In genomic region chr11:84295815-84296214, GRCh38 we compare ENCODE assay signal across 24 cellular contexts.
"Had no signal": no experiment of that assay in that cellular context is flagged by ENCODE, and none has a peak within 500 bp of the region (broad histone marks: within the 10 kb centered on the region; RNA-seq: fewer than 3 reads in every experiment).

No MANE protein-coding gene starts in this region.

- H3K4me3 ChIP-seq: colonic mucosa, coronary artery, dorsolateral prefrontal cortex, esophagus muscularis mucosa, esophagus squamous epithelium, gastrocnemius medialis, gastroesophageal sphincter, heart left ventricle, heart right ventricle had no signal

- H3K9me3 ChIP-seq: colonic mucosa, esophagus muscularis mucosa, esophagus squamous epithelium, gastrocnemius medialis, gastroesophageal sphincter, heart left ventricle, heart right ventricle had no signal

- DNase-seq: colonic mucosa; cortex of kidney; dermis blood vessel endothelial cell; dorsolateral prefrontal cortex; effector CD4-positive, alpha-beta T cell; effector CD8-positive, alpha-beta T cell; effector memory CD4-positive, alpha-beta T cell; effector memory CD8-positive, alpha-beta T cell; endodermal cell; erythroblast; esophagus squamous epithelium; foreskin fibroblast; foreskin keratinocyte; foreskin melanocyte; gastrocnemius medialis; glutamatergic neuron; head of caudate nucleus; heart left ventricle; heart right ventricle had no signal

- H3K27me3 ChIP-seq: colonic mucosa, dorsolateral prefrontal cortex, esophagus muscularis mucosa, esophagus squamous epithelium, foreskin keratinocyte, gastrocnemius medialis, gastroesophageal sphincter, heart left ventricle, heart right ventricle had no signal

- H3K36me3 ChIP-seq: colonic mucosa, esophagus muscularis mucosa, esophagus squamous epithelium, gastrocnemius medialis, gastroesophageal sphincter, heart left ventricle, heart right ventricle had no signal

- H3K27ac ChIP-seq: colonic mucosa, coronary artery, epithelial cell of prostate, esophagus muscularis mucosa, esophagus squamous epithelium, foreskin keratinocyte, gastrocnemius medialis, gastroesophageal sphincter, heart left ventricle, heart right ventricle had no signal

- ATAC-seq: effector memory CD8-positive, alpha-beta T cell; esophagus mucosa; foreskin keratinocyte; gastrocnemius medialis; gastroesophageal sphincter; heart left ventricle; heart right ventricle had no signal

- H3K4me1 ChIP-seq: colonic mucosa, esophagus squamous epithelium, gastrocnemius medialis, heart left ventricle, heart right ventricle had no signal
